2 cellular contexts compared by ENCODE assay signal in the genomic region with DNA sequence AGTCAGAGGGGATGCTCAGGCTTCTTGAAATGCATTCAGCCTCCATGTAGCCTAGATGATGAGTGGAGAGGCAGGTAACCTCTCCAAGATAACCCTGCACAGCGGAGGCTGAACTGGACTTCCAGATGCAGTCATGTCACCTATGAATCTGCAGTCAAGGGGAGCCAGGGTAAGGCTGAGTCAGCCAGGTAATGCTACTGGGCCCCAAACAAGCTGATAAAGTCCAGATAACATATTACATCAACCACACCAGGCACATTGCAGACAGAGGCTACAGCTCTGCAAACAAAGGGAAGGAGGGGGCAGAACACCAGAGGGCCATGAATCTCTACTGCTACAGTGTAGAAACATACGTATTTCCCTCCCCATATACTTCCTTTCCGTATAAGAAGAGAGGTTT.
A peak's percentile ranks its signal among the peaks of the same experiment; 100 is the strongest.
TF ChIP-seq lines count a peak whose summit lies in the region.

No MANE protein-coding gene starts in this region.

TF ChIP-seq in HEK293, 187 proteins besides CTCF, POLR2A, EP300 and RAD21:
- TF ChIP-seq ZNF629 (tag by site-specific recombination; IDR thresholded peaks at IDR 0.05), result no peak
- no peak for TF ChIP-seq ZNF26 (tag by site-specific recombination; IDR thresholded peaks at IDR 0.05)
- TF ChIP-seq, protein P1, sequence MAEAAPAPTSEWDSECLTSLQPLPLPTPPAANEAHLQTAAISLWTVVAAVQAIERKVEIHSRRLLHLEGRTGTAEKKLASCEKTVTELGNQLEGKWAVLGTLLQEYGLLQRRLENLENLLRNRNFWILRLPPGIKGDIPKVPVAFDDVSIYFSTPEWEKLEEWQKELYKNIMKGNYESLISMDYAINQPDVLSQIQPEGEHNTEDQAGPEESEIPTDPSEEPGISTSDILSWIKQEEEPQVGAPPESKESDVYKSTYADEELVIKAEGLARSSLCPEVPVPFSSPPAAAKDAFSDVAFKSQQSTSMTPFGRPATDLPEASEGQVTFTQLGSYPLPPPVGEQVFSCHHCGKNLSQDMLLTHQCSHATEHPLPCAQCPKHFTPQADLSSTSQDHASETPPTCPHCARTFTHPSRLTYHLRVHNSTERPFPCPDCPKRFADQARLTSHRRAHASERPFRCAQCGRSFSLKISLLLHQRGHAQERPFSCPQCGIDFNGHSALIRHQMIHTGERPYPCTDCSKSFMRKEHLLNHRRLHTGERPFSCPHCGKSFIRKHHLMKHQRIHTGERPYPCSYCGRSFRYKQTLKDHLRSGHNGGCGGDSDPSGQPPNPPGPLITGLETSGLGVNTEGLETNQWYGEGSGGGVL (tag by site-specific recombination; IDR thresholded peaks at IDR 0.05), result peak; percentile 16; the same call in 1 of the 2 replicates
- no peak for TF ChIP-seq ZNF404 (tag by site-specific recombination; IDR thresholded peaks at IDR 0.05)

TF ChIP-seq in H1, 55 proteins besides CTCF, POLR2A, EP300 and RAD21:
- TF ChIP-seq, protein P2, sequence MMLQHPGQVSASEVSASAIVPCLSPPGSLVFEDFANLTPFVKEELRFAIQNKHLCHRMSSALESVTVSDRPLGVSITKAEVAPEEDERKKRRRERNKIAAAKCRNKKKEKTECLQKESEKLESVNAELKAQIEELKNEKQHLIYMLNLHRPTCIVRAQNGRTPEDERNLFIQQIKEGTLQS (IDR thresholded peaks at IDR 0.05; ENCODE audit: insufficient read depth, low read depth, low read length), result no peak
- TF ChIP-seq SAP30 (IDR thresholded peaks at IDR 0.05; ENCODE audit: insufficient read depth, insufficient replicate concordance, low read length) (no peak), CBX5 (IDR thresholded peaks at IDR 0.05; ENCODE audit: low read depth, low read length) (no peak), CHD1 (IDR thresholded peaks at IDR 0.05; ENCODE audit: low read depth, low read length) (no peak), CHD7 (IDR thresholded peaks at IDR 0.05; ENCODE audit: insufficient replicate concordance, low read length) (no peak), PHF8 (conservative IDR thresholded peaks at IDR 0.05; ENCODE audit: low read depth, low read length) (no peak), SRF (IDR thresholded peaks at IDR 0.05; ENCODE audit: low read depth, low read length) (no peak)
- TF ChIP-seq, protein P3, sequence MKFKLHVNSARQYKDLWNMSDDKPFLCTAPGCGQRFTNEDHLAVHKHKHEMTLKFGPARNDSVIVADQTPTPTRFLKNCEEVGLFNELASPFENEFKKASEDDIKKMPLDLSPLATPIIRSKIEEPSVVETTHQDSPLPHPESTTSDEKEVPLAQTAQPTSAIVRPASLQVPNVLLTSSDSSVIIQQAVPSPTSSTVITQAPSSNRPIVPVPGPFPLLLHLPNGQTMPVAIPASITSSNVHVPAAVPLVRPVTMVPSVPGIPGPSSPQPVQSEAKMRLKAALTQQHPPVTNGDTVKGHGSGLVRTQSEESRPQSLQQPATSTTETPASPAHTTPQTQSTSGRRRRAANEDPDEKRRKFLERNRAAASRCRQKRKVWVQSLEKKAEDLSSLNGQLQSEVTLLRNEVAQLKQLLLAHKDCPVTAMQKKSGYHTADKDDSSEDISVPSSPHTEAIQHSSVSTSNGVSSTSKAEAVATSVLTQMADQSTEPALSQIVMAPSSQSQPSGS (IDR thresholded peaks at IDR 0.05; ENCODE audit: low read length), result no peak
TF ChIP-seq in H1: peak in this region for 0.
